8 cellular contexts compared by ENCODE assay signal in genomic region chrX:102863735-102864134, GRCh38.
DNase-seq lines count a peak whose midpoint lies in the region; ATAC-seq and TF ChIP-seq lines count a peak whose summit lies in the region.

No MANE protein-coding gene starts in this region.

- CTCF ChIA-PET in activated CD8-positive, alpha-beta memory T cell treated with anti-CD3 and anti-CD28 coated beads, Interleukin-2, amount 10 ng/mL, durations not matched to agents 7 days and 5 days (lab: Charles Lee): interaction anchor here (0.8 to 1.2 kb wide), 2 partner anchors 36 to 88 kb away, joined by 3 read pairs; no protein-coding TSS in a partner anchor
- CTCF ChIA-PET in naive thymus-derived CD4-positive, alpha-beta T cell (lab: Charles Lee): interaction anchor here (0.6 to 1.3 kb wide), 3 partner anchors 12 to 728 kb away, joined by 3 read pairs; no protein-coding TSS in a partner anchor

- H3K36me3 Mint-ChIP-seq in activated CD8-positive, alpha-beta memory T cell treated with anti-CD3 and anti-CD28 coated beads, Interleukin-2, amount 10 ng/mL, durations not matched to agents 7 days and 5 days: no peaks in the 10 kb centered on the region
- H3K36me3 Mint-ChIP-seq in naive thymus-derived CD4-positive, alpha-beta T cell: peaks cover 3 to 10% (median 3%) of the 10 kb centered on the region in 5 donors

- H3K9me3 Mint-ChIP-seq in activated CD8-positive, alpha-beta memory T cell treated with anti-CD3 and anti-CD28 coated beads, Interleukin-2, amount 10 ng/mL, durations not matched to agents 7 days and 5 days (ENCODE audit: low read depth): no peaks in the 10 kb centered on the region
- H3K9me3 Mint-ChIP-seq in naive thymus-derived CD4-positive, alpha-beta T cell: no peaks in the 10 kb centered on the region

- no peak overlapping the region for H3K4me3 ChIP-seq in epithelial cell of esophagus (ENCODE audit: low read length)
- H3K4me3 ChIP-seq in naive thymus-derived CD4-positive, alpha-beta T cell (ENCODE audit: low read length): no peak overlapping the region

- peak; percentile 56 for DNase-seq in DMS114 treated with DMSO at 0.1 percent for 48 hours (lab: John Stamatoyannopoulos, UW; ENCODE audit: unreplicated experiment)
- peak; percentile 39 for DNase-seq in HS-27A (ENCODE audit: low read depth)
- peak; percentile 53 for DNase-seq in NOMO-1 treated with DMSO at 0.1 percent for 48 hours (lab: John Stamatoyannopoulos, UW; ENCODE audit: unreplicated experiment)
- DNase-seq in activated CD8-positive, alpha-beta memory T cell treated with anti-CD3 and anti-CD28 coated beads, Interleukin-2, amount 10 ng/mL, durations not matched to agents 7 days and 5 days: peak; percentile 83
- DNase-seq in epithelial cell of esophagus (ENCODE audit: low read depth): peak; percentile 74
- peak; percentile 57 to 82 (median 70) for DNase-seq in naive thymus-derived CD4-positive, alpha-beta T cell
- peak; percentile 45 to 46 for DNase-seq in stimulated activated CD8-positive, alpha-beta memory T cell treated with anti-CD3 and anti-CD28 coated beads, Interleukin-7, amount 100 ng/mL, for 48 hours (ENCODE audit: extremely low read depth in 1 of 2, low read depth in 1 of 2)

- H3K4me1 Mint-ChIP-seq in activated CD8-positive, alpha-beta memory T cell treated with anti-CD3 and anti-CD28 coated beads, Interleukin-2, amount 10 ng/mL, durations not matched to agents 7 days and 5 days: no peaks in the 10 kb centered on the region
- no peaks in the 10 kb centered on the region for H3K4me1 Mint-ChIP-seq in naive thymus-derived CD4-positive, alpha-beta T cell

- H3K27me3 ChIP-seq in naive thymus-derived CD4-positive, alpha-beta T cell (ENCODE audit: control insufficient read depth in 2 of 2, insufficient read depth in 2 of 2, low read length in 2 of 2): no peaks in the 10 kb centered on the region

- no peak overlapping the region for H3K27ac ChIP-seq in naive thymus-derived CD4-positive, alpha-beta T cell (ENCODE audit: low read depth, low read length)

- no peak overlapping the region for H3K4me3 Mint-ChIP-seq in activated CD8-positive, alpha-beta memory T cell treated with anti-CD3 and anti-CD28 coated beads, Interleukin-2, amount 10 ng/mL, durations not matched to agents 7 days and 5 days
- H3K4me3 Mint-ChIP-seq in naive thymus-derived CD4-positive, alpha-beta T cell: no peak overlapping the region

- ATAC-seq in GM21390 (IDR thresholded peaks at IDR 0.05; ENCODE audit: unreplicated experiment): peak; percentile 97
- ATAC-seq in activated CD8-positive, alpha-beta memory T cell treated with anti-CD3 and anti-CD28 coated beads, Interleukin-2, amount 10 ng/mL, durations not matched to agents 7 days and 5 days: peak; percentile 63
- ATAC-seq in naive thymus-derived CD4-positive, alpha-beta T cell: peak; percentile 99

- H3K4me1 ChIP-seq in naive thymus-derived CD4-positive, alpha-beta T cell (ENCODE audit: control insufficient read depth in 2 of 2, insufficient read depth in 2 of 2, low read length in 2 of 2): no peaks in the 10 kb centered on the region

- POLR2A ChIA-PET in naive thymus-derived CD4-positive, alpha-beta T cell (lab: Charles Lee): interaction anchor here (1.2 kb wide), 1 partner anchor 202 kb away, joined by 3 read pairs; no protein-coding TSS in a partner anchor

- H3K27me3 Mint-ChIP-seq in activated CD8-positive, alpha-beta memory T cell treated with anti-CD3 and anti-CD28 coated beads, Interleukin-2, amount 10 ng/mL, durations not matched to agents 7 days and 5 days: no peaks in the 10 kb centered on the region
- no peaks in the 10 kb centered on the region for H3K27me3 Mint-ChIP-seq in naive thymus-derived CD4-positive, alpha-beta T cell

- no peaks in the 10 kb centered on the region for H3K9me3 ChIP-seq in naive thymus-derived CD4-positive, alpha-beta T cell (ENCODE audit: control insufficient read depth in 2 of 3, low read length in 3 of 3)

- intact Hi-C loops in naive thymus-derived CD4-positive, alpha-beta T cell (cut with micrococcal nuclease): loop anchor here (1.0 to 5.0 kb wide), 8 partner anchors 39 to 795 kb away; partner anchors contain the start of genes ARMCX5 (in 1 of the 2) and BEX5 (in 1 of the 2)

- TF ChIP-seq CTCF in epithelial cell of esophagus (IDR thresholded peaks at IDR 0.05; ENCODE audit: insufficient read depth, low read depth, low read length, missing control alignments): peak; percentile 78

- no peak overlapping the region for H3K27ac Mint-ChIP-seq in activated CD8-positive, alpha-beta memory T cell treated with anti-CD3 and anti-CD28 coated beads, Interleukin-2, amount 10 ng/mL, durations not matched to agents 7 days and 5 days
- no peak overlapping the region for H3K27ac Mint-ChIP-seq in naive thymus-derived CD4-positive, alpha-beta T cell

- H3K36me3 ChIP-seq in naive thymus-derived CD4-positive, alpha-beta T cell (ENCODE audit: control insufficient read depth in 2 of 3, insufficient read depth in 3 of 3, low read length in 3 of 3): no peaks in the 10 kb centered on the region
